In the genomic region with DNA sequence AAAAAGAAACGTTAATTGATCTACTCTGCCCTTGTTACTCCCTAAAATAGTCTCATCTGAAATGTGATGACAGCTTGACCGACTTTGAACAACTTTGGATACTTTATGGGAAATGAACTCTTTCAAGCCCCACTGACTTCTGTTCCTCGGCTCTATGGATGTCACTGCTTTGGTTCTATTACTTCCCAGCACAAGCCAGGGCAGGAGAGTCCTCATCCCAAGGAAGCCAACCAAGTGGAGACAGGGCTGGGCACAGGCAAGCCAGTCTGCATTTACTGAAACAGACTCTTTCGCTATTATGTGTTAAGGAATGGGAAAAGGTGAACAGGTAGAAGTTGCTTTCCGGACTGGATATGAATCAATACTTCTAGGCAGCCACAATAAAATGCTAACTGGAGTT, we compare ENCODE assay signal across 22 cellular contexts.
DNase-seq lines count a peak whose midpoint lies in the region; ATAC-seq lines count a peak whose summit lies in the region.
"Had no signal": no experiment of that assay in that cellular context is flagged by ENCODE, and none has a peak within 500 bp of the region (broad histone marks: within the 10 kb centered on the region; RNA-seq: fewer than 3 reads in every experiment).

No MANE protein-coding gene starts in this region.

- WGBS in aorta, 2 donors, result 51 to 59% methylated on average over 5 of the region's 5 CpGs

- H3K36me3 ChIP-seq in aorta (ENCODE audit: control insufficient read depth in 1 of 2, insufficient read depth in 2 of 2, low read length in 1 of 2), result no peaks in the 10 kb centered on the region
- H3K36me3 ChIP-seq: BE2C, MG63 had no signal

- intact Hi-C loops in aorta (cut with DNase I), result loop anchor here in 1 of 2 donors (10.0 kb wide), 1 partner anchor 145 kb away; no protein-coding TSS in a partner anchor

- H3K4me1 ChIP-seq in aorta (ENCODE audit: control insufficient read depth in 1 of 2, insufficient read depth in 2 of 2, low read length in 2 of 2), result peaks cover 4 to 6% of the 10 kb centered on the region in 2 donors
- H3K4me1 ChIP-seq: BE2C had no signal

- H3K27ac ChIP-seq in aorta (ENCODE audit: low read depth in 1 of 2, low read length in 2 of 2), result no peak overlapping the region

- H3K9me3 Mint-ChIP-seq in activated T-cell treated with anti-CD3 and anti-CD28 coated beads, Interleukin-2, amount 50 U/mL, for 24 hours, result peaks cover 5% of the 10 kb centered on the region
- H3K9me3 Mint-ChIP-seq in activated T-cell treated with anti-CD3 and anti-CD28 coated beads, Interleukin-2, amount 50 U/mL, for 72 hours, result peaks cover 0 to 2% of the 10 kb centered on the region in 2 donors
- no peaks in the 10 kb centered on the region for H3K9me3 Mint-ChIP-seq in T-cell
- peaks cover 3 to 4% of the 10 kb centered on the region in 2 donors for H3K9me3 Mint-ChIP-seq in stimulated activated naive B cell treated with anti-CD40 and anti-IgM and Interleukin-4, amounts not matched to agents 10 μg/mL and 1 μg/mL and 100 μg/mL, for 72 hours

- no peak for DNase-seq in activated T-cell treated with anti-CD3 and anti-CD28 coated beads, Interleukin-2, amount 50 U/mL, for 24 hours
- DNase-seq in activated T-cell treated with anti-CD3 and anti-CD28 coated beads, Interleukin-2, amount 50 U/mL, for 72 hours, result no peak
- no peak for DNase-seq in T-cell
- peak; percentile 72 for DNase-seq in left kidney (ENCODE audit: low read depth, low spot score)
- DNase-seq in stimulated activated naive B cell treated with anti-CD40 and anti-IgM and Interleukin-4, amounts not matched to agents 10 μg/mL and 1 μg/mL and 100 μg/mL, for 72 hours, result no peak
- no peak for DNase-seq in aorta
- DNase-seq: 8988T; BE2C; CD4-positive, CD25-positive, alpha-beta regulatory T cell; DMS153; GDM1; H7; Kasumi-1; MG63; NCI-H1092; NCI-H1436 treated with DMSO at 0.1 percent for 48 hours; NCI-H2029 treated with DMSO at 0.1 percent for 48 hours; NCI-H2171; NCI-H446 had no signal

- H3K27me3 ChIP-seq in aorta (ENCODE audit: control insufficient read depth in 1 of 2, insufficient read depth in 2 of 2, low read length in 1 of 2), result no peaks in the 10 kb centered on the region
- H3K27me3 ChIP-seq: BE2C, MG63 had no signal

- peak overlapping the region; percentile 31 for H3K27ac Mint-ChIP-seq in activated T-cell treated with anti-CD3 and anti-CD28 coated beads, Interleukin-2, amount 50 U/mL, for 24 hours
- no peak overlapping the region for H3K27ac Mint-ChIP-seq in activated T-cell treated with anti-CD3 and anti-CD28 coated beads, Interleukin-2, amount 50 U/mL, for 72 hours
- peak overlapping the region; percentile 59 to 63 for H3K27ac Mint-ChIP-seq in T-cell
- H3K27ac Mint-ChIP-seq in stimulated activated naive B cell treated with anti-CD40 and anti-IgM and Interleukin-4, amounts not matched to agents 10 μg/mL and 1 μg/mL and 100 μg/mL, for 72 hours, result peak overlapping the region; percentile 48

- POLR2A ChIA-PET in T-cell (lab: Charles Lee), result interaction anchor here in 1 of 2 donors (0.5 to 0.7 kb wide), 2 partner anchors 682 to 1228 kb away, joined by 3 to 9 read pairs; no protein-coding TSS in a partner anchor

- no peak overlapping the region for H3K4me3 Mint-ChIP-seq in activated T-cell treated with anti-CD3 and anti-CD28 coated beads, Interleukin-2, amount 50 U/mL, for 24 hours
- no peak overlapping the region for H3K4me3 Mint-ChIP-seq in activated T-cell treated with anti-CD3 and anti-CD28 coated beads, Interleukin-2, amount 50 U/mL, for 72 hours
- H3K4me3 Mint-ChIP-seq in T-cell, result no peak overlapping the region
- H3K4me3 Mint-ChIP-seq in stimulated activated naive B cell treated with anti-CD40 and anti-IgM and Interleukin-4, amounts not matched to agents 10 μg/mL and 1 μg/mL and 100 μg/mL, for 72 hours, result no peak overlapping the region
- H3K4me3 Mint-ChIP-seq: CD4-positive, CD25-positive, alpha-beta regulatory T cell had no signal

- no peak for ATAC-seq in activated T-cell treated with anti-CD3 and anti-CD28 coated beads, Interleukin-2, amount 50 U/mL, for 72 hours (replicated peaks in 1 of 2)
- ATAC-seq in T-cell (replicated peaks in 1 of 4) (no peak), aorta (ENCODE audit: low FRiP score) (no peak), HG02840 (IDR thresholded peaks at IDR 0.05; ENCODE audit: low FRiP score, unreplicated experiment) (no peak), HG03135 (IDR thresholded peaks at IDR 0.05; ENCODE audit: unreplicated experiment) (no peak)
- ATAC-seq in stimulated activated naive B cell treated with anti-CD40 and anti-IgM and Interleukin-4, amounts not matched to agents 10 μg/mL and 1 μg/mL and 100 μg/mL, for 72 hours (replicated peaks), result no peak
- ATAC-seq: Right ventricle myocardium inferior had no signal

- H3K4me3 ChIP-seq in aorta (ENCODE audit: low read length in 2 of 2), result no peak overlapping the region
- H3K4me3 ChIP-seq: MG63 had no signal

- H3K27me3 Mint-ChIP-seq in activated T-cell treated with anti-CD3 and anti-CD28 coated beads, Interleukin-2, amount 50 U/mL, for 24 hours, result no peaks in the 10 kb centered on the region
- no peaks in the 10 kb centered on the region for H3K27me3 Mint-ChIP-seq in activated T-cell treated with anti-CD3 and anti-CD28 coated beads, Interleukin-2, amount 50 U/mL, for 72 hours (ENCODE audit: low read depth)
- no peaks in the 10 kb centered on the region for H3K27me3 Mint-ChIP-seq in T-cell
- H3K27me3 Mint-ChIP-seq in stimulated activated naive B cell treated with anti-CD40 and anti-IgM and Interleukin-4, amounts not matched to agents 10 μg/mL and 1 μg/mL and 100 μg/mL, for 72 hours, result no peaks in the 10 kb centered on the region
- H3K27me3 Mint-ChIP-seq: CD4-positive, CD25-positive, alpha-beta regulatory T cell had no signal

- H3K36me3 Mint-ChIP-seq in activated T-cell treated with anti-CD3 and anti-CD28 coated beads, Interleukin-2, amount 50 U/mL, for 24 hours (ENCODE audit: low read depth), result peaks cover 44% of the 10 kb centered on the region
- peaks cover 0 to 10% of the 10 kb centered on the region in 2 donors for H3K36me3 Mint-ChIP-seq in activated T-cell treated with anti-CD3 and anti-CD28 coated beads, Interleukin-2, amount 50 U/mL, for 72 hours (ENCODE audit: insufficient read depth in 2 of 2)
- peaks cover 23% of the 10 kb centered on the region for H3K36me3 Mint-ChIP-seq in T-cell
- H3K36me3 Mint-ChIP-seq in stimulated activated naive B cell treated with anti-CD40 and anti-IgM and Interleukin-4, amounts not matched to agents 10 μg/mL and 1 μg/mL and 100 μg/mL, for 72 hours, result peaks cover 22 to 25% of the 10 kb centered on the region in 2 donors

- peaks cover 74% of the 10 kb centered on the region for H3K4me1 Mint-ChIP-seq in activated T-cell treated with anti-CD3 and anti-CD28 coated beads, Interleukin-2, amount 50 U/mL, for 24 hours (ENCODE audit: low read depth)
- peaks cover 83% of the 10 kb centered on the region for H3K4me1 Mint-ChIP-seq in activated T-cell treated with anti-CD3 and anti-CD28 coated beads, Interleukin-2, amount 50 U/mL, for 72 hours (ENCODE audit: low read depth)
- peaks cover 69 to 80% (median 79%) of the 10 kb centered on the region in 3 donors for H3K4me1 Mint-ChIP-seq in T-cell
- H3K4me1 Mint-ChIP-seq in stimulated activated naive B cell treated with anti-CD40 and anti-IgM and Interleukin-4, amounts not matched to agents 10 μg/mL and 1 μg/mL and 100 μg/mL, for 72 hours, result peaks cover 35 to 59% of the 10 kb centered on the region in 2 donors

- CTCF ChIA-PET in T-cell (lab: Charles Lee), result interaction anchor here in 1 of 2 donors (0.6 kb wide), 1 partner anchor 290 kb away, joined by 4 read pairs; no protein-coding TSS in a partner anchor

- no peaks in the 10 kb centered on the region for H3K9me3 ChIP-seq in aorta (ENCODE audit: control insufficient read depth, low read length)
- H3K9me3 ChIP-seq: BE2C, MG63 had no signal
